Comparison of ENCODE assay signal across 8 cellular contexts in the genomic region with DNA sequence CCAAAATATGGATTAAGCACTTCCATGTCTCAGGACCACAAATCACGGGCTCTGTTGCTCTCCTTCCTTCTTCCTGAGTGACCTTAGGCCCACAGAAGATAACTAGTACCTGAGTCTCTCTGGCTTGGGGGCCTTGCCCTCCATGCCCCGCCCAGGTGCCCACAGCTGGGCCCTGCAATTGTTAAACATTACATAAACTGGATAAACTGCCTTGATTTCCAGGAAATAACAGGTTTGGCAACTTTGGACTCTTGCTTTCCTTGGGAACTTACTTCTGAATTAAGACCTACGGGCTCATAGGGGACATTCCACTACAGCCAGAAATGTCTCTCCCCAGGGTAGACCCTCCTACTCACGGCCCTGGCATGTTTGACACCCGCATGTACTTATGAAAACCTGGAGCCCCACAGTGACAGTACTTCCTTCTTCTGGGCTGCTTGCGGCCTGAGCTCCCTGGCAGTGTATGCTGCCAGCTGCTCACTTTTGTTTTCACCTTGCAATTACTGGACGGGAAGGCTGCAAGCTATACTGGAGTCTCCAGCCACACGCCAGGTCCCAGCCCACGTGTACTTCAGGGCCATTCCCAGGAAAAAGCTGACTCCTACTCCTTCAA. TPM values are rescaled to one million over a fixed set of nuclear protein-coding genes. Genes with fewer than 3 reads are reported as not detected.
DNase-seq lines count a peak whose midpoint lies in the region; TF ChIP-seq lines count a peak whose summit lies in the region.

No MANE protein-coding gene starts in this region.

- H3K27me3 ChIP-seq in OCI-LY3 (ENCODE audit: low read depth, low read length) (no peaks in the 10 kb centered on the region), duodenal mucosa (ENCODE audit: control insufficient read depth in 1 of 2, insufficient read depth in 2 of 2, low read length in 2 of 2) (no peaks in the 10 kb centered on the region), skeletal muscle tissue (ENCODE audit: control insufficient read depth in 3 of 3, insufficient read depth in 3 of 3, low read length in 3 of 3) (no peaks in the 10 kb centered on the region)

- intact Hi-C loops in MCF 10A (cut with micrococcal nuclease): no loop called here

- H3K9me3 ChIP-seq in OCI-LY3 (ENCODE audit: insufficient read depth, low read length) (no peaks in the 10 kb centered on the region), duodenal mucosa (ENCODE audit: control insufficient read depth in 1 of 2, low read length in 2 of 2) (no peaks in the 10 kb centered on the region), skeletal muscle tissue (ENCODE audit: control insufficient read depth in 3 of 3, low read length in 3 of 3) (no peaks in the 10 kb centered on the region)

- peak overlapping the region; percentile 76 for H3K9ac ChIP-seq in OCI-LY3 (ENCODE audit: low read length)
- H3K9ac ChIP-seq in duodenal mucosa (ENCODE audit: low read depth in 1 of 2, low read length in 2 of 2): peak overlapping the region; percentile 21 to 60
- peak overlapping the region; percentile 5 to 74 (median 33) for H3K9ac ChIP-seq in skeletal muscle tissue (ENCODE audit: low read depth in 1 of 3, low read length in 3 of 3)

- H3K27me3 Mint-ChIP-seq in MCF 10A (ENCODE audit: insufficient read depth, unreplicated experiment) (no peaks in the 10 kb centered on the region), HFFc6 (ENCODE audit: insufficient read depth) (no peaks in the 10 kb centered on the region; the same call in 1 of the 2 replicates)

- no peaks in the 10 kb centered on the region; the same call in 1 of the 2 replicates for H4K20me1 ChIP-seq in OCI-LY3 (ENCODE audit: insufficient read depth, low read length)

- no peak overlapping the region for H2AFZ ChIP-seq in OCI-LY3 (ENCODE audit: low read depth, low read length)

- peak overlapping the region; percentile 66 for H3K4me3 ChIP-seq in OCI-LY3 (ENCODE audit: low read length)
- peak overlapping the region; percentile 42 to 50 for H3K4me3 ChIP-seq in duodenal mucosa (ENCODE audit: low read depth in 1 of 2, low read length in 2 of 2)
- no peak overlapping the region for H3K4me3 ChIP-seq in skeletal muscle tissue (ENCODE audit: low read length in 3 of 3)

- DNase-seq in T47D (ENCODE audit: low read depth in 1 of 2, low spot score in 1 of 2): peak; percentile 64 to 85
- DNase-seq in MCF 10A (ENCODE audit: unreplicated experiment): no peak
- DNase-seq in hepatic stellate cell (ENCODE audit: low spot score): no peak
- DNase-seq in HFFc6: no peak
- no peak for DNase-seq in cerebellar nuclear complex (lab: John Stamatoyannopoulos, UW)

- peaks cover 35% of the 10 kb centered on the region for H3K79me2 ChIP-seq in OCI-LY3 (ENCODE audit: low read length)

- H3K27ac Mint-ChIP-seq in MCF 10A (ENCODE audit: low read depth, unreplicated experiment) (no peak overlapping the region), HFFc6 (no peak overlapping the region)

- no TSS peak for BruUV-seq in MCF 10A (replicated peaks; lab: Mats Ljungman, UMichigan)

- CTCF ChIA-PET in MCF 10A (lab: Yijun Ruan, JAX): interaction anchor here (0.6 to 1.1 kb wide), 4 partner anchors 17 to 496 kb away, joined by 3 to 4 read pairs (median 3); no protein-coding TSS in a partner anchor

- H3K36me3 Mint-ChIP-seq in MCF 10A (ENCODE audit: insufficient read depth, unreplicated experiment) (peaks cover 20% of the 10 kb centered on the region), HFFc6 (ENCODE audit: low read depth) (0 out of 2 replicates have a peak, but pooled peaks cover 2% of the 10 kb centered on the region)

- no peak for TF ChIP-seq CTCF in MCF 10A (IDR thresholded peaks at IDR 0.05; ENCODE audit: unreplicated experiment)
- no peak for TF ChIP-seq CTCF in OCI-LY3 (IDR thresholded peaks at IDR 0.05; ENCODE audit: low read depth, low read length)
- TF ChIP-seq CTCF in HFFc6 (IDR thresholded peaks at IDR 0.05): no peak

- H3K4me1 Mint-ChIP-seq in MCF 10A (ENCODE audit: insufficient read depth, unreplicated experiment) (peaks cover 2% of the 10 kb centered on the region), HFFc6 (ENCODE audit: low read depth) (peaks cover 36% of the 10 kb centered on the region)

- H3K4me3 Mint-ChIP-seq in MCF 10A (ENCODE audit: unreplicated experiment): no peak overlapping the region
- no peak overlapping the region for H3K4me3 Mint-ChIP-seq in HFFc6

- H3K36me3 ChIP-seq in OCI-LY3 (replicated peaks; ENCODE audit: low read depth, low read length): peaks cover 20% of the 10 kb centered on the region
- peaks cover 1 to 3% of the 10 kb centered on the region in 2 donors for H3K36me3 ChIP-seq in duodenal mucosa (ENCODE audit: control insufficient read depth in 1 of 2, insufficient read depth in 2 of 2, low read length in 2 of 2)
- peaks cover 0 to 3% (median 2%) of the 10 kb centered on the region in 3 donors for H3K36me3 ChIP-seq in skeletal muscle tissue (ENCODE audit: control insufficient read depth in 3 of 3, insufficient read depth in 3 of 3, low read length in 3 of 3)

- H3K4me2 ChIP-seq in OCI-LY3 (ENCODE audit: low read length): peak overlapping the region; percentile 82

- in situ Hi-C loops in T47D (cut with HindIII; ENCODE audit: low pct_unique_long_range_greater_than_20kb, low sequenced_read_pairs): no loop called here

- H3K9me3 Mint-ChIP-seq in MCF 10A (ENCODE audit: unreplicated experiment) (no peaks in the 10 kb centered on the region), HFFc6 (no peaks in the 10 kb centered on the region)

- POLR2A ChIA-PET in MCF 10A (lab: Yijun Ruan, JAX): interaction anchor here (0.6 to 4.3 kb wide), 4 partner anchors 9 to 358 kb away, joined by 3 to 56 read pairs (median 6); a partner anchor contains a TSS

- H3K27ac ChIP-seq in OCI-LY3 (ENCODE audit: low read length) (peak overlapping the region; percentile 94), duodenal mucosa (ENCODE audit: low read depth, low read length) (peak overlapping the region; percentile 80), skeletal muscle tissue (ENCODE audit: low read depth, low read length) (peak overlapping the region; percentile 64)

- H3K4me1 ChIP-seq in OCI-LY3 (ENCODE audit: low read length) (peaks cover 40% of the 10 kb centered on the region), duodenal mucosa (ENCODE audit: control insufficient read depth in 1 of 2, insufficient read depth in 2 of 2, low read length in 2 of 2) (peaks cover 61 to 68% of the 10 kb centered on the region in 2 donors), skeletal muscle tissue (ENCODE audit: control insufficient read depth in 3 of 3, insufficient read depth in 3 of 3, low read length in 3 of 3) (peaks cover 30 to 42% (median 34%) of the 10 kb centered on the region in 3 donors)

RNA-seq across cellular contexts. Expression of a gene that starts 2.3 kb away (rescaled TPM):
- total RNA-seq in MCF 10A (2022) (84.9 and 109 TPM in 2 replicates), skeletal muscle tissue (2.6 TPM)
- 10 to 100 TPM; 24.5 to 35.7 (median 30.5) TPM for total RNA-seq in HFFc6 (2021; fragmentation: NEBNext Ultra II Directional; extraction: Animal tissue kit (Norgen Biotek cat#: 25700))

RNA-seq across cellular contexts. Expression of a gene that starts 22.5 kb away (rescaled TPM):
- total RNA-seq in MCF 10A (2022) (0.17 and 0.44 TPM in 2 replicates), skeletal muscle tissue (6.8 TPM)
- under 1 TPM in 3 of 6 experiments, not detected in 3; 0.11 to 0.19 (median 0.18) TPM for total RNA-seq in HFFc6 (2021; fragmentation: NEBNext Ultra II Directional; extraction: Animal tissue kit (Norgen Biotek cat#: 25700))

RNA-seq across cellular contexts. Expression of a gene that starts 45.2 kb away (rescaled TPM):
- total RNA-seq in MCF 10A (2022): 0.56 and 3.2 TPM in 2 replicates
- 2.1 TPM for total RNA-seq in skeletal muscle tissue
- total RNA-seq in HFFc6 (2021; fragmentation: NEBNext Ultra II Directional; extraction: Animal tissue kit (Norgen Biotek cat#: 25700)): 1 to 10 TPM; 1.2 to 2.3 (median 1.4) TPM

Comparison
In these comparisons a context has a peak if more than half of its experiments do, and no peak if none do; other contexts are left out.
1. DNase-seq: peak in T47D (2 of 2); none in MCF 10A (single experiment), hepatic stellate cell (single experiment), HFFc6 (single experiment) and cerebellar nuclear complex (0 of 2).
2. H3K4me3 ChIP-seq: peak in OCI-LY3 (single experiment) and duodenal mucosa (2 of 2); none in skeletal muscle tissue (0 of 3).
3. Peak in every context shown above with its lines, with median percentiles within 50 percentile points of each other: H3K27ac ChIP-seq and H3K9ac ChIP-seq.